ENCODE assay signal across 14 cellular contexts in the genomic region with DNA sequence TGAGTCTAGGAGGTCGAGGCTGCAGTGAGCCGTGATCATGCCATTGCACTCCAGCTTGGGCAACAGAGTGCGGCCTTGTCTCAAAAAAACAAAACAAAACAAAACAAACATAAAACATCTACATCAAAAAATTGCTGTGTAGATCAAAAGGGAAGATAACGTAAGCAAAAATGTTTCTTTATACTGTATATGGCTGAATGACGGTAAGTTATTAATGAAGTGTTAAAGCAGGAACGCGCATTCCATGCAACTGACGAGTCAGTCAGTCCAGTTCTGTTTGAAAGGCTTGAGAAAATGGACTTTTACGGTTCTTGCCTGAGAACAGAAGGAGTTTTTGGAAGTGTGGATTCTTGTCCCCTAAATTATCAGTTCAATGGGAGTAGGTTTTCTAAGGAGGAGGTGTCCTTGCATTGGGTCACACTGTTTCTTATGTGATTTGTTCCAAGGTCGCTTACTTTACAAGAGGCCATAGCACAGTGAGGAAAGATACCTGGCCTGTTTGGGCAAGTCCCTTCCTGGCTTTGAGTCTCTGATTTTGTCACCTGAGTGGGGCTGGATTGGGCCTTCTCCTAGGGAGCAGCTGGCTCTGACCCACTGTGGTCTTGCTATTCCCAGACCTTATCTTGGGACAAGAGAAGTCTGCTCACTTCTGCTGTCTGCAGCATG. TPM values are rescaled to one million over a fixed set of nuclear protein-coding genes. Genes with fewer than 3 reads are reported as not detected.
A peak's percentile ranks its signal among the peaks of the same experiment; 100 is the strongest.
DNase-seq lines count a peak whose midpoint lies in the region; TF ChIP-seq lines count a peak whose summit lies in the region.
"Had no signal": no experiment of that assay in that cellular context is flagged by ENCODE, and none has a peak within 500 bp of the region (broad histone marks: within the 10 kb centered on the region; RNA-seq: fewer than 3 reads in every experiment).

No MANE protein-coding gene starts in this region.

- peaks cover 22% of the 10 kb centered on the region for H3K4me1 ChIP-seq in GM23248 (ENCODE audit: insufficient read depth)
- H3K4me1 ChIP-seq in adipocyte (ENCODE audit: control insufficient read depth, insufficient read depth, low read length) = peaks cover 18% of the 10 kb centered on the region
- peaks cover 4 to 20% of the 10 kb centered on the region in 2 donors for H3K4me1 ChIP-seq in esophagus (ENCODE audit: control insufficient read depth in 2 of 2, insufficient read depth in 2 of 2, low read length in 1 of 2)
- H3K4me1 ChIP-seq in prostate gland (replicated peaks) = no peaks in the 10 kb centered on the region
- H3K4me1 ChIP-seq: BE2C had no signal

- in situ Hi-C loops in GM23248 (cut with MboI) (loop anchor here (25.0 kb wide), 1 partner anchor 448 kb away; the partner anchor contains the start of gene OR1K1), brain microvascular endothelial cell (cut with HindIII; ENCODE audit: low pct_ligation_motif_present, low sequenced_read_pairs) (no loop called here)

- H4K20me1 ChIP-seq in GM23248 (ENCODE audit: insufficient read depth) = no peaks in the 10 kb centered on the region

- H3K27me3 ChIP-seq in GM23248 (replicated peaks; ENCODE audit: insufficient read depth) = no peaks in the 10 kb centered on the region
- no peaks in the 10 kb centered on the region for H3K27me3 ChIP-seq in adipocyte (replicated peaks; ENCODE audit: control insufficient read depth, insufficient read depth, low read length)
- no peaks in the 10 kb centered on the region for H3K27me3 ChIP-seq in esophagus (ENCODE audit: control insufficient read depth in 1 of 2, insufficient read depth in 2 of 2, low read length in 2 of 2)
- H3K27me3 ChIP-seq in prostate gland (replicated peaks; ENCODE audit: insufficient read depth) = no peaks in the 10 kb centered on the region
- no peaks in the 10 kb centered on the region for H3K27me3 ChIP-seq in brain microvascular endothelial cell (replicated peaks)
- H3K27me3 ChIP-seq: BE2C had no signal

- no peaks in the 10 kb centered on the region for H3K9me3 ChIP-seq in GM23248 (ENCODE audit: low read depth)
- H3K9me3 ChIP-seq in adipocyte (ENCODE audit: control insufficient read depth, low read length) = no peaks in the 10 kb centered on the region
- H3K9me3 ChIP-seq in esophagus (ENCODE audit: control insufficient read depth in 2 of 2, insufficient read depth in 1 of 2, low read depth in 1 of 2, low read length in 1 of 2) = no peaks in the 10 kb centered on the region
- no peaks in the 10 kb centered on the region for H3K9me3 ChIP-seq in prostate gland
- H3K9me3 ChIP-seq: BE2C had no signal

- H3F3A ChIP-seq in GM23248 (ENCODE audit: insufficient read depth) = peaks cover 15% of the 10 kb centered on the region

- H3K36me3 ChIP-seq in GM23248 (ENCODE audit: low read depth) (no peaks in the 10 kb centered on the region), adipocyte (ENCODE audit: control insufficient read depth, insufficient read depth, low read length, severe bottlenecking) (no peaks in the 10 kb centered on the region), esophagus (ENCODE audit: control insufficient read depth in 2 of 2, insufficient read depth in 2 of 2, low read length in 1 of 2) (no peaks in the 10 kb centered on the region), prostate gland (no peaks in the 10 kb centered on the region), brain microvascular endothelial cell (replicated peaks) (no peaks in the 10 kb centered on the region)
- H3K36me3 ChIP-seq: BE2C had no signal

- no peaks in the 10 kb centered on the region for H3K79me2 ChIP-seq in GM23248 (ENCODE audit: insufficient read depth)

- no peak overlapping the region; the same call in 1 of the 2 replicates for H3K4me3 ChIP-seq in GM23248
- no peak overlapping the region for H3K4me3 ChIP-seq in adipocyte (ENCODE audit: low read length)
- H3K4me3 ChIP-seq in esophagus (ENCODE audit: low read depth in 1 of 2, low read length in 2 of 2) = no peak overlapping the region
- H3K4me3 ChIP-seq in prostate gland = no peak overlapping the region
- H3K4me3 ChIP-seq in brain microvascular endothelial cell (ENCODE audit: low read depth, low read length) = no peak overlapping the region
- H3K4me3 ChIP-seq: K562 had no signal

- no peak for TF ChIP-seq POLR2A in prostate gland (IDR thresholded peaks at IDR 0.05)

- 90 to 93% methylated on average over 10 of the region's 10 CpGs for WGBS in GM23248 (ENCODE audit: low coverage in 1 of 2, low lambda C conversion rate in 2 of 2, missing lambda C conversion rate in 2 of 2), 2 experiments
- WGBS in esophagus, 2 donors = 62 to 76% methylated on average over 10 of the region's 10 CpGs
- WGBS in prostate gland = 65% methylated on average over 10 of the region's 10 CpGs

- no peak overlapping the region for H3K9ac ChIP-seq in GM23248
- peak overlapping the region; percentile 31 for H3K9ac ChIP-seq in adipocyte (ENCODE audit: low read length)

- no peaks in the 10 kb centered on the region for H3K9me2 ChIP-seq in GM23248 (ENCODE audit: insufficient read depth)

- H2AFZ ChIP-seq in GM23248 = peak overlapping the region; percentile 76

- intact Hi-C loops in prostate gland (cut with DNase I) = no loop called here

- H3K4me2 ChIP-seq in GM23248 (ENCODE audit: unreplicated experiment) = no peak overlapping the region

- DNase-seq in GM23248 = no peak
- DNase-seq in adipocyte (ENCODE audit: low read depth) = no peak
- DNase-seq in prostate gland (ENCODE audit: low spot score) = peak; percentile 64
- no peak for DNase-seq in NCI-H82 (lab: John Stamatoyannopoulos, UW)
- no peak for DNase-seq in brain microvascular endothelial cell
- DNase-seq in NCI-H1417 treated with DMSO at 0.1 percent for 48 hours (lab: John Stamatoyannopoulos, UW) = no peak
- DNase-seq: BE2C; CD4-positive, alpha-beta memory T cell; DND-41; HCEC 1CT; NCI-H446; PC-3 had no signal

- TF ChIP-seq CTCF in prostate gland (IDR thresholded peaks at IDR 0.05) = no peak
- no peak for TF ChIP-seq CTCF in brain microvascular endothelial cell (IDR thresholded peaks at IDR 0.05; ENCODE audit: low read depth, low read length, missing control alignments)

- H3K27ac ChIP-seq in GM23248 = peak overlapping the region; percentile 31
- peak overlapping the region; percentile 73 to 79 for H3K27ac ChIP-seq in esophagus (ENCODE audit: low read depth in 2 of 2, low read length in 1 of 2)
- no peak overlapping the region for H3K27ac ChIP-seq in prostate gland
- H3K27ac ChIP-seq in brain microvascular endothelial cell = no peak overlapping the region

RNA-seq across cellular contexts. Expression of gene PTGS1, which starts 6.6 kb away (rescaled TPM):
- total RNA-seq in GM23248 (2014; rRNA removed; shearing (Covaris generic)) = 39.6 and 51.5 TPM in 2 replicates
- polyA plus RNA-seq in GM23248 (2016; fragmentation: Nextera tagmentation; extraction: Ambion mirVana) (43.8 and 44.9 TPM in 2 replicates), esophagus (10 to 100 TPM in 1 of 2 donors, 1 to 10 TPM in 1; 6.8 to 20.3 TPM)
- total RNA-seq in prostate gland = 1 to 10 TPM; 4.6 to 6.2 TPM

Comparison
In these comparisons a context has a peak if more than half of its experiments do, and no peak if none do; other contexts are left out.
1. H3K27ac ChIP-seq: peak in GM23248 (single experiment) and esophagus (2 of 2); none in prostate gland (0 of 2) and brain microvascular endothelial cell (single experiment).